Comparison of ENCODE assay signal across 16 cellular contexts in genomic region chr3:158794206-158794605, GRCh38. TPM values are rescaled to one million over a fixed set of nuclear protein-coding genes. Genes with fewer than 3 reads are reported as not detected.
DNase-seq lines count a peak whose midpoint lies in the region; ATAC-seq, FAIRE-seq and TF ChIP-seq lines count a peak whose summit lies in the region.
"Had no signal": no experiment of that assay in that cellular context is flagged by ENCODE, and none has a peak within 500 bp of the region (broad histone marks: within the 10 kb centered on the region; RNA-seq: fewer than 3 reads in every experiment).

No MANE protein-coding gene starts in this region.

- ATAC-seq in A549 (no peak), esophagus mucosa (peak; percentile 55), upper lobe of left lung (ENCODE audit: low FRiP score in 2 of 2) (no peak)

- TF ChIP-seq EP300 in A549 (IDR thresholded peaks at IDR 0.05), result no peak
- TF ChIP-seq EP300 in upper lobe of left lung (IDR thresholded peaks at IDR 0.05), result no peak

- CTCF ChIA-PET in A549 (lab: Yijun Ruan, JAX), result interaction anchor here (1.3 to 1.6 kb wide), 2 partner anchors 67 to 136 kb away, joined by 4 to 5 read pairs; no protein-coding TSS in a partner anchor

- H3K36me3 ChIP-seq in upper lobe of left lung, result no peaks in the 10 kb centered on the region
- no peaks in the 10 kb centered on the region for H3K36me3 ChIP-seq in breast epithelium
- H3K36me3 ChIP-seq: BE2C; BLaER1 treated with 17β-estradiol and CSF1 and Interleukin-3, amounts not matched to agents 10 nM and 100 nM had no signal

- H3K4me3 ChIP-seq in A549 (no peak overlapping the region), upper lobe of left lung (no peak overlapping the region), breast epithelium (no peak overlapping the region)
- H3K4me3 ChIP-seq: BLaER1 treated with 17β-estradiol and CSF1 and Interleukin-3, amounts not matched to agents 10 nM and 100 nM had no signal

- intact Hi-C loops in breast epithelium (cut with DNase I; ENCODE audit: low total_unique reads), result no loop called here

- no peak for DNase-seq in A549 (ENCODE audit: low read depth in 1 of 2, low spot score in 1 of 2)
- peak; percentile 68 for DNase-seq in amniotic epithelial cell (ENCODE audit: low read depth)
- no peak for DNase-seq in GM12891 (ENCODE audit: insufficient read length, low spot score)
- DNase-seq in upper lobe of left lung, result no peak
- no peak for DNase-seq in breast epithelium (ENCODE audit: low spot score in 2 of 2)
- DNase-seq: BE2C; CD4-positive, alpha-beta T cell; CD8-positive, alpha-beta memory T cell; DMS79 treated with DMSO at 0.1 percent for 48 hours; GOT3; H7 had no signal

- FAIRE-seq in A549 (lab: Jason Lieb, UNC) (no peak), GM12891 (lab: Jason Lieb, UNC) (no peak)
- FAIRE-seq: A204.1, D721Med had no signal

- no peak for TF ChIP-seq RAD21 in A549 (conservative IDR thresholded peaks at IDR 0.05 in 1 of 2, IDR thresholded peaks at IDR 0.05 in 1 of 2)

- no peaks in the 10 kb centered on the region for H3K27me3 ChIP-seq in upper lobe of left lung
- no peaks in the 10 kb centered on the region for H3K27me3 ChIP-seq in breast epithelium
- H3K27me3 ChIP-seq: BLaER1 treated with 17β-estradiol and CSF1 and Interleukin-3, amounts not matched to agents 10 nM and 100 nM had no signal

- peaks cover 12% of the 10 kb centered on the region; the same call in 2 of the 3 replicates for H3K9me3 ChIP-seq in A549
- H3K9me3 ChIP-seq in upper lobe of left lung, result peaks cover 0 to 6% (median 0%) of the 10 kb centered on the region in 4 donors
- H3K9me3 ChIP-seq in breast epithelium, result no peaks in the 10 kb centered on the region
- H3K9me3 ChIP-seq: BE2C had no signal

- no peak for TF ChIP-seq POLR2A in A549 (IDR thresholded peaks at IDR 0.05; ENCODE audit: low read length)
- TF ChIP-seq POLR2A in GM12891 (IDR thresholded peaks at IDR 0.05; ENCODE audit: low read depth, low read length), result no peak
- no peak for TF ChIP-seq POLR2A in upper lobe of left lung (IDR thresholded peaks at IDR 0.05)
- TF ChIP-seq POLR2A in breast epithelium (IDR thresholded peaks at IDR 0.05), result no peak

- H3K4me1 ChIP-seq in A549, result peaks cover 42% of the 10 kb centered on the region
- H3K4me1 ChIP-seq in upper lobe of left lung, result peaks cover 4 to 9% (median 7%) of the 10 kb centered on the region in 4 donors
- no peaks in the 10 kb centered on the region for H3K4me1 ChIP-seq in breast epithelium

- POLR2A ChIA-PET in A549 (lab: Yijun Ruan, JAX), result no interaction called here

- TF ChIP-seq CTCF in A549 (IDR thresholded peaks at IDR 0.05), result no peak
- TF ChIP-seq CTCF in upper lobe of left lung (IDR thresholded peaks at IDR 0.05), result no peak
- no peak for TF ChIP-seq CTCF in breast epithelium (IDR thresholded peaks at IDR 0.05)

- WGBS in A549 (ENCODE audit: missing lambda C conversion rate), result 90% methylated on average over 2 of the region's 2 CpGs
- 94 to 99% methylated on average over 2 of the region's 2 CpGs for WGBS in upper lobe of left lung, 2 donors

- H3K27ac ChIP-seq in A549, result peak overlapping the region; percentile 79; a peak in 5 of 6 replicates
- H3K27ac ChIP-seq in upper lobe of left lung, result no peak overlapping the region
- no peak overlapping the region for H3K27ac ChIP-seq in breast epithelium
- H3K27ac ChIP-seq: 22Rv1; BLaER1 treated with 17β-estradiol and CSF1 and Interleukin-3, amounts not matched to agents 10 nM and 100 nM had no signal

- no peak overlapping the region for H3K4me2 ChIP-seq in A549
- H3K4me2 ChIP-seq: BLaER1 treated with 17β-estradiol and CSF1 and Interleukin-3, amounts not matched to agents 10 nM and 100 nM had no signal

TF ChIP-seq in A549, 52 proteins besides CTCF, POLR2A, EP300 and RAD21:
- TF ChIP-seq EHMT2 (IDR thresholded peaks at IDR 0.05; ENCODE audit: low read depth) (no peak), PBX3 (IDR thresholded peaks at IDR 0.05) (no peak)

TF ChIP-seq in GM12891, 5 proteins besides CTCF, POLR2A, EP300 and RAD21:
- TF ChIP-seq SPI1 (IDR thresholded peaks at IDR 0.05; ENCODE audit: low read depth, low read length) (no peak), TAF1 (IDR thresholded peaks at IDR 0.05; ENCODE audit: low read depth, low read length) (no peak), POU2F2 (IDR thresholded peaks at IDR 0.05; ENCODE audit: low read depth, low read length) (no peak), POLR2AphosphoS5 (IDR thresholded peaks at IDR 0.05; ENCODE audit: low read depth, low read length) (no peak), PAX5 (IDR thresholded peaks at IDR 0.05; ENCODE audit: insufficient read depth, low read length, severe bottlenecking) (no peak)
TF ChIP-seq in GM12891: peak in this region for 0.

RNA-seq across cellular contexts. Expression of gene MFSD1, which starts 7.6 kb away (rescaled TPM):
- polyA plus RNA-seq in A549 (2011; rRNA removed) (41.9 and 53.2 TPM in 2 replicates), A549 (2017; fragmentation: RNase III; extraction: RNeasy Plus Mini Kit Qiagen cat#74134 plus additional on column Dnase treatment) (39.5 to 41.5 TPM (median 39.7 TPM) in 3 replicates)
- 17.0 and 20.8 TPM in 2 replicates for polyA plus RNA-seq in A549 (2012; cell fraction: cytosol; rRNA removed)
- polyA plus RNA-seq in A549 (2012; cell fraction: nucleus; rRNA removed), result 12.3 and 18.8 TPM in 2 replicates
- 20.3 and 25.4 TPM in 2 replicates for polyA minus RNA-seq in A549 (2011; rRNA and poly(A)+ RNA removed)
- total RNA-seq in esophagus mucosa (40.1 TPM), upper lobe of left lung (100 to 1,000 TPM in 3 of 6 donors, 10 to 100 TPM in 3; 51.5 to 127 (median 106) TPM), breast epithelium (100 to 1,000 TPM in 2 of 3 donors, 10 to 100 TPM in 1; 76.7 to 134 (median 125) TPM)
- 15.5 TPM for polyA plus RNA-seq in GM12891 (2012; ENCODE audit: low read depth, missing spikeins)

Comparison
In these comparisons a context has a peak if more than half of its experiments do, and no peak if none do; other contexts are left out.
1. H3K27ac ChIP-seq: peak in A549 (2 of 2); none in upper lobe of left lung (0 of 4) and breast epithelium (0 of 2).